Comparison of ENCODE assay signal across 15 cellular contexts in the genomic region with DNA sequence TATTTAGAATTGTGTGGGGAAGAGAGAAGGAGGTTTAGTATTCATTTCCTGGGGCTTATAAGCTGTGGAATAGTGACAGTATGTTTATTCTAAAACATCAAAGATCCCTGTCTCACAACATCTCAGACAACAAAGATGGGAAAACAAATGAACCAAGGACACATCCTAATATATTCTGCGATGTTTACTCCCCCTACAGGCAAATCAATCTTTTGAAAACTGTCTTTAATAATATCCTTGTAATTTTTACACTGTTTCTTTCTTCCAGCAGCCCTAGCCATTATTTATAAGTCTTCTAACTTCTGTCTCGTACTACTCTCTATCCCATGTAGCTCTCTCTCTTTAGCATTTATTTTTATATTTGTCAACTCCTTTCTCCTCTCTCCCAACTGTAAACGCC. TPM values are rescaled to one million over a fixed set of nuclear protein-coding genes. Genes with fewer than 3 reads are reported as not detected.
DNase-seq lines count a peak whose midpoint lies in the region; TF ChIP-seq lines count a peak whose summit lies in the region.
"Had no signal": no experiment of that assay in that cellular context is flagged by ENCODE, and none has a peak within 500 bp of the region (broad histone marks: within the 10 kb centered on the region; RNA-seq: fewer than 3 reads in every experiment).

No MANE protein-coding gene starts in this region.

- no peak for TF ChIP-seq POLR2A in spleen (IDR thresholded peaks at IDR 0.05)

- peak; percentile 36; the same call in 1 of the 2 replicates for TF ChIP-seq CTCF in A673 (conservative IDR thresholded peaks at IDR 0.05; ENCODE audit: low read depth, low read length)
- TF ChIP-seq CTCF in GM10248 (IDR thresholded peaks at IDR 0.05; ENCODE audit: control extremely low read depth, extremely low read depth, low read depth, missing control alignments) = peak; percentile 28
- peak; percentile 11 for TF ChIP-seq CTCF in fibroblast of the aortic adventitia (IDR thresholded peaks at IDR 0.05; ENCODE audit: insufficient read depth, low read length)
- TF ChIP-seq CTCF in RWPE1 (conservative IDR thresholded peaks at IDR 0.05; ENCODE audit: low read depth) = no peak
- TF ChIP-seq CTCF in spleen (IDR thresholded peaks at IDR 0.05 in 8 of 11, conservative IDR thresholded peaks at IDR 0.05 in 3 of 11) = peak in 2 of 11 experiments; percentile 11 to 13

- H3K27ac ChIP-seq in A673 (ENCODE audit: low read depth, low read length, poor library complexity, severe bottlenecking) (no peak overlapping the region), RWPE1 (no peak overlapping the region), spleen (no peak overlapping the region)
- H3K27ac ChIP-seq: pancreas had no signal

- intact Hi-C loops in A673 (cut with micrococcal nuclease; ENCODE audit: unreplicated experiment) = no loop called here
- intact Hi-C loops in spleen (cut with DNase I; ENCODE audit: low total_unique reads) = no loop called here

- H3K4me3 ChIP-seq in A673 (ENCODE audit: low read depth, low read length, poor library complexity, severe bottlenecking) = no peak overlapping the region
- no peak overlapping the region for H3K4me3 ChIP-seq in fibroblast of the aortic adventitia (ENCODE audit: low read depth, low read length)
- H3K4me3 ChIP-seq in spleen = no peak overlapping the region
- H3K4me3 ChIP-seq: pancreas had no signal

- CTCF ChIA-PET in A673 (lab: Charles Lee) = no interaction called here
- CTCF ChIA-PET in GM10248 (lab: Yijun Ruan, JAX) = interaction anchor here (0.8 to 8.7 kb wide), 4 partner anchors 8 to 177 kb away, joined by 3 to 131 read pairs (median 16); no protein-coding TSS in a partner anchor
- CTCF ChIA-PET in RWPE1 (lab: Yijun Ruan, JAX) = interaction anchor here (1.4 kb wide), 2 partner anchors 14 to 231 kb away, joined by 3 to 4 read pairs; no protein-coding TSS in a partner anchor

- no peaks in the 10 kb centered on the region for H3K4me1 ChIP-seq in A673 (ENCODE audit: insufficient read depth, low read length, poor library complexity, severe bottlenecking)
- peaks cover 0 to 17% (median 12%) of the 10 kb centered on the region in 6 donors for H3K4me1 ChIP-seq in spleen
- H3K4me1 ChIP-seq: pancreas had no signal

- no TSS peak for BruUV-seq in A673 (replicated peaks; lab: Mats Ljungman, UMichigan)

- POLR2A ChIA-PET in A673 (lab: Charles Lee; ENCODE audit: low non-redundant PET) (no interaction called here), GM10248 (lab: Yijun Ruan, JAX) (no interaction called here), RWPE1 (lab: Yijun Ruan, JAX; ENCODE audit: low non-redundant PET) (no interaction called here)

- H3K27me3 ChIP-seq in A673 (replicated peaks; ENCODE audit: insufficient read depth, low read depth, low read length, poor library complexity) (peaks cover 9% of the 10 kb centered on the region), spleen (replicated peaks in 1 of 7) (peaks cover 0 to 2% (median 0%) of the 10 kb centered on the region in 7 donors)
- H3K27me3 ChIP-seq: pancreas had no signal

- 56 to 74% (median 63%) methylated on average over 3 of the region's 3 CpGs for WGBS in spleen, 5 donors

- H3K36me3 ChIP-seq in A673 (ENCODE audit: insufficient read depth, low read length, poor library complexity, severe bottlenecking) (no peaks in the 10 kb centered on the region), spleen (no peaks in the 10 kb centered on the region)
- H3K36me3 ChIP-seq: pancreas had no signal

- DNase-seq in A673 (ENCODE audit: low spot score) = no peak
- DNase-seq in GM10248 (ENCODE audit: extremely low spot score) = no peak
- peak; percentile 15 for DNase-seq in RKO (ENCODE audit: low spot score)
- no peak for DNase-seq in fibroblast of the aortic adventitia (ENCODE audit: low read depth)
- DNase-seq in RWPE1 (ENCODE audit: low spot score) = no peak
- DNase-seq in dermis blood vessel endothelial cell = no peak
- DNase-seq in T1000 (lab: John Stamatoyannopoulos, UW) = no peak
- no peak for DNase-seq in spleen
- DNase-seq: activated naive CD8-positive, alpha-beta T cell treated with anti-CD3 and anti-CD28 coated beads, Interleukin-2, amount 10 ng/mL, durations not matched to agents 7 days and 5 days; CD4-positive, CD25-positive, alpha-beta regulatory T cell; hippocampal formation; NCI-H510A; pancreas; stimulated activated CD4-positive, alpha-beta T cell treated with anti-CD3 and anti-CD28 coated beads, Interleukin-2, amount 100 ng/mL, for 48 hours; stimulated activated naive CD4-positive, alpha-beta T cell had no signal

- H3K9me3 ChIP-seq in A673 (ENCODE audit: low read depth, low read length, poor library complexity, severe bottlenecking) (no peaks in the 10 kb centered on the region), spleen (peaks cover 0 to 11% (median 2%) of the 10 kb centered on the region in 8 donors)
- H3K9me3 ChIP-seq: pancreas had no signal

RNA-seq across cellular contexts. Expression of gene TMEM252, which starts 33.5 kb away (rescaled TPM):
- total RNA-seq in A673 (2021) (not detected in 2 replicates), fibroblast of the aortic adventitia (ENCODE audit: low replicate concordance) (not detected in 2 replicates), dermis blood vessel endothelial cell (0.51 TPM in 1 of 2 replicates, not detected in the other), spleen (under 1 TPM in 1 of 7 donors, not detected in 6; 0.85 TPM)
- polyA plus RNA-seq in spleen = not detected
- total RNA-seq: activated naive CD8-positive, alpha-beta T cell treated with anti-CD3 and anti-CD28 coated beads, Interleukin-2, amount 10 ng/mL, durations not matched to agents 7 days and 5 days; CD4-positive, CD25-positive, alpha-beta regulatory T cell; pancreas had no signal
- polyA plus RNA-seq: CD4-positive, CD25-positive, alpha-beta regulatory T cell; pancreas had no signal
